ENCODE assay signal across 9 cellular contexts in genomic region chr11:105035262-105035620, GRCh38. TPM values are rescaled to one million over a fixed set of nuclear protein-coding genes. Genes with fewer than 3 reads are reported as not detected.
DNase-seq lines count a peak whose midpoint lies in the region; ATAC-seq and TF ChIP-seq lines count a peak whose summit lies in the region.
"Had no signal": no experiment of that assay in that cellular context is flagged by ENCODE, and none has a peak within 500 bp of the region (broad histone marks: within the 10 kb centered on the region; RNA-seq: fewer than 3 reads in every experiment).

No MANE protein-coding gene starts in this region.

- H3K79me2 ChIP-seq in osteoblast (ENCODE audit: insufficient read depth, low read length): no peaks in the 10 kb centered on the region

- H3K9me3 ChIP-seq in ascending aorta (no peaks in the 10 kb centered on the region), osteoblast (ENCODE audit: low read depth, low read length) (no peaks in the 10 kb centered on the region)

- H3K4me1 ChIP-seq in ascending aorta: no peaks in the 10 kb centered on the region
- H3K4me1 ChIP-seq in osteoblast (ENCODE audit: insufficient read depth, low read length): peaks cover 2% of the 10 kb centered on the region

- peak; percentile 13 for ATAC-seq in GM18867 (IDR thresholded peaks at IDR 0.05; ENCODE audit: unreplicated experiment)
- ATAC-seq in HG02763 (IDR thresholded peaks at IDR 0.05; ENCODE audit: unreplicated experiment): peak; percentile 19
- ATAC-seq: K562 had no signal

- DNase-seq in ascending aorta (ENCODE audit: low spot score in 2 of 2) (no peak), osteoblast (ENCODE audit: insufficient read length, low spot score, missing footprints) (no peak), NCI-H748 (lab: John Stamatoyannopoulos, UW; ENCODE audit: unreplicated experiment) (no peak), NCI-H510A (lab: John Stamatoyannopoulos, UW) (no peak), head of caudate nucleus (no peak), retina (no peak)

- intact Hi-C loops in ascending aorta (cut with DNase I): no loop called here
- intact Hi-C loops in head of caudate nucleus (cut with DNase I): no loop called here

- H3K36me3 ChIP-seq in ascending aorta (no peaks in the 10 kb centered on the region), osteoblast (ENCODE audit: insufficient read depth, low read length) (no peaks in the 10 kb centered on the region)

- H3K4me3 ChIP-seq in ascending aorta (peak overlapping the region; percentile 46 to 53), osteoblast (ENCODE audit: insufficient read depth, low read length) (peak overlapping the region; percentile 56)
- H3K4me3 ChIP-seq: K562 had no signal

- TF ChIP-seq CTCF in ascending aorta (IDR thresholded peaks at IDR 0.05): no peak
- TF ChIP-seq CTCF in osteoblast (IDR thresholded peaks at IDR 0.05; ENCODE audit: extremely low read depth, low read depth, low read length): no peak

- H4K20me1 ChIP-seq in osteoblast (ENCODE audit: insufficient read depth, low read length): no peaks in the 10 kb centered on the region

- peak overlapping the region; percentile 73 for H3K4me2 ChIP-seq in osteoblast (ENCODE audit: insufficient read depth, low read length)

- peak overlapping the region; percentile 86 for H2AFZ ChIP-seq in osteoblast (ENCODE audit: low read length)

- H3K27me3 ChIP-seq in ascending aorta (no peaks in the 10 kb centered on the region), osteoblast (ENCODE audit: insufficient read depth, low read length) (no peaks in the 10 kb centered on the region)

- H3K27ac ChIP-seq in ascending aorta: peak overlapping the region; percentile 48 to 64
- H3K27ac ChIP-seq in osteoblast (ENCODE audit: low read depth, low read length): no peak overlapping the region

RNA-seq across cellular contexts. Expression of gene CASP1, which starts 0.3 kb away (rescaled TPM):
- not detected for total RNA-seq in ascending aorta
- 13.6 and 14.1 TPM in 2 replicates for total RNA-seq in osteoblast
- total RNA-seq: K562 had no signal

RNA-seq across cellular contexts. Expression of gene CARD16, which starts 9.9 kb away (rescaled TPM):
- total RNA-seq in ascending aorta (15.5 TPM), osteoblast (2.9 and 4.1 TPM in 2 replicates)

RNA-seq across cellular contexts. Expression of gene CASP5, which starts 12.3 kb away (rescaled TPM):
- total RNA-seq in ascending aorta (not detected), osteoblast (0.36 TPM in 1 of 2 replicates, not detected in the other)
- total RNA-seq: K562 had no signal

Comparison
In these comparisons a context has a peak if more than half of its experiments do, and no peak if none do; other contexts are left out.
1. RNA of gene CASP1, which starts 0.3 kb away (total RNA-seq): 13.6 to 14.1 TPM in osteoblast; not detected in ascending aorta (single experiment); every median in the first group is over 10 times any median in the second.